ENCODE assay signal across 34 cellular contexts in the genomic region with DNA sequence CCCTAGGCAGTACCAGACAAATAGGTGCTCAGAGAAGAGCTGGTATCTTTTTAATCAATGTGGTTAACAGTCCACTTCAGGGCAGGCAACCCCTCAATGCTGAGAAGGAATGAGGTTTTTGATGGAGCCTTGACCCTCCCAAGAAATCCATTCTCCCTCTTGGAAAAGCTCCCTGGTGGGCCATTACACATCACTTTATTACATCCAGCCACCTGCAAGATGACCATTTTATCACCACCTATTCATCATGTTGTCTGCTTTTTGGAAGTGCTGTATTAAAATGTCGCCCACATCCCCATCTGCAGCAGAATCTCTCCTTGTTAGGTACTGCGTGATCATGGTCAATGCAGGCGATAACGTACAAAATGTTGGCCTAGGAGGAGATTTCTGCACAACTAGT.
"Had no signal": no experiment of that assay in that cellular context is flagged by ENCODE, and none has a peak within 500 bp of the region (broad histone marks: within the 10 kb centered on the region; RNA-seq: fewer than 3 reads in every experiment).

No MANE protein-coding gene starts in this region.

- H3K27me3 ChIP-seq: MG63 had no signal

- DNase-seq: Karpas-422, Kasumi-1, MG63, MM.1S, MV-4-11, NCI-H1048, NCI-H1092, NCI-H1092 treated with DMSO at 0.1 percent for 48 hours, NCI-H1105, NCI-H1105 treated with DMSO at 0.1 percent for 48 hours, NCI-H1417, NCI-H1417 treated with DMSO at 0.1 percent for 48 hours, NCI-H1436, NCI-H1436 treated with DMSO at 0.1 percent for 48 hours, NCI-H146, NCI-H1694, NCI-H1694 treated with DMSO at 0.1 percent for 48 hours, NCI-H187, NCI-H187 treated with DMSO at 0.1 percent for 48 hours, NCI-H1930, NCI-H2029, NCI-H2029 treated with DMSO at 0.1 percent for 48 hours, NCI-H2081, NCI-H2081 treated with DMSO at 0.1 percent for 48 hours, NCI-H2107, NCI-H2171, NCI-H2171 treated with DMSO at 0.1 percent for 48 hours, NCI-H2227 treated with DMSO at 0.1 percent for 48 hours, NCI-H226, NCI-H345, NCI-H446, NCI-H446 treated with DMSO at 0.1 percent for 48 hours, NCI-H510A had no signal

- H3K4me2 ChIP-seq: KMS-11 had no signal

- H3K4me3 ChIP-seq: MG63 had no signal

- H3K9ac ChIP-seq: KMS-11 had no signal

- H3K9me3 ChIP-seq: MG63 had no signal

- H3K36me3 ChIP-seq: MG63 had no signal

- H3K27ac ChIP-seq: KMS-11 had no signal
